In genomic region chr2:191206613-191207471, GRCh38 we compare ENCODE assay signal across 2 cellular contexts.
TF ChIP-seq lines count a peak whose summit lies in the region.

No MANE protein-coding gene starts in this region.

TF ChIP-seq in liver, 16 proteins besides CTCF, POLR2A, EP300 and RAD21:
- TF ChIP-seq HNF4A (conservative IDR thresholded peaks at IDR 0.05) (peak; percentile 27 to 39), NR2F2 (IDR thresholded peaks at IDR 0.05) (no peak)

TF ChIP-seq in HepG2, 621 proteins besides CTCF, POLR2A, EP300 and RAD21:
- no peak for TF ChIP-seq HNRNPK (IDR thresholded peaks at IDR 0.05; ENCODE audit: low read depth, low read length, poor library complexity, severe bottlenecking)
- no peak for TF ChIP-seq ZNF274 (CRISPR knock-in tag; IDR thresholded peaks at IDR 0.05)
- no peak for TF ChIP-seq RNF219 (CRISPR knock-in tag; IDR thresholded peaks at IDR 0.05)
- TF ChIP-seq NCOA2 (CRISPR knock-in tag; IDR thresholded peaks at IDR 0.05) = no peak
- TF ChIP-seq KDM1A (CRISPR knock-in tag; IDR thresholded peaks at IDR 0.05) = no peak
TF ChIP-seq in HepG2: peak in this region for 0.
